ENCODE assay signal across 7 cellular contexts in the genomic region with DNA sequence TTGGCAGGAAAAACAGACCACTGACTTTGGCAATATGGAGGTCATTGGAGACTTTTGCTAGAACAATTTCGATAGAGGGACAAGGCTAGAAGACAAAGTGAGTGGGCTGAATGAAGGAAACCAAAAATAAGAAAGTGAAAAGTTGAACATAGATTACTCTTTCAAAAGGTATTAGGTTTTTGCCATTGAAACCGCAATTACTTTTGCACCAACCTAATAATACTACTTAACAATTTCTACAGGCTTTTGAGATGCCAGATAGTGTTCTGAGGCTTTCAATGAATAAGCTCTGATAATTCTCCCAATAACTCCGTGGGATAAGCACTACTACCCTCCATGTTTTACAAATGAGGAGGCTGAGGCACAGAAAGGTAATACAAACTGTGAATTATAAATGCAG.
"Had no signal": no experiment of that assay in that cellular context is flagged by ENCODE, and none has a peak within 500 bp of the region (broad histone marks: within the 10 kb centered on the region; RNA-seq: fewer than 3 reads in every experiment).

No MANE protein-coding gene starts in this region.

- H3K9ac ChIP-seq: KMS-11 had no signal

- ATAC-seq: K562 had no signal

- H3K27ac ChIP-seq: HL-60, KMS-11 had no signal

- DNase-seq: IMR-90, KBM-7, KG1 had no signal

- H3K4me2 ChIP-seq: KMS-11 had no signal

- FAIRE-seq: HTR-8/SVneo, K562 had no signal

- H3K4me3 ChIP-seq: K562 had no signal
